ENCODE assay signal across 19 cellular contexts in the genomic region with DNA sequence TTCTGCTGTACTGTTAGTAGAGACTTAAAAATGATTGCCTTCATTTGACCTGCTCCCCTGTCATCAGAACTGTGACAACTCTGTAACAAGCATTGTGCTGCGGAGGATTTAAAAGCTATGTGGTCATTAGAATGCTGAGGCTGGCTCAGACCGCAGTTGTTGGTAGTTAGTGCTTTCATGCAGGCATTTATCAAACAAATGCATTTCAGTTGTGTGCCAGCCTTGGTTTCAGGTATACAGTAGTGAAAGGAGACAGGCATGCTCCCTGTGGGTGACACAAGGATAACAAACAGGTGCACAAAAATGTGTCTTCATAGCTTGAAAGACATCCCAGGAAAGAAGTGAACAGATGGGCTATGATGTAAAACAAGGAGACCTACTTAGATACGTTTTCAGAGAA.
DNase-seq lines count a peak whose midpoint lies in the region; ATAC-seq, FAIRE-seq and TF ChIP-seq lines count a peak whose summit lies in the region.
"Had no signal": no experiment of that assay in that cellular context is flagged by ENCODE, and none has a peak within 500 bp of the region (broad histone marks: within the 10 kb centered on the region; RNA-seq: fewer than 3 reads in every experiment).

No MANE protein-coding gene starts in this region.

- no peaks in the 10 kb centered on the region for H3K27me3 ChIP-seq in right atrium auricular region
- H3K27me3 ChIP-seq: BLaER1 treated with 17β-estradiol and CSF1 and Interleukin-3, amounts not matched to agents 10 nM and 100 nM; tibial artery had no signal

- TF ChIP-seq CTCF in WTC11 (IDR thresholded peaks at IDR 0.05) = no peak
- TF ChIP-seq CTCF in right atrium auricular region (IDR thresholded peaks at IDR 0.05) = no peak

- H3K27ac ChIP-seq in right atrium auricular region = peak overlapping the region; percentile 67 to 72
- H3K27ac ChIP-seq: BLaER1 treated with 17β-estradiol and CSF1 and Interleukin-3, amounts not matched to agents 10 nM and 100 nM; tibial artery had no signal

- H3K27ac Mint-ChIP-seq in WTC11 = peak overlapping the region; percentile 63

- H3K36me3 Mint-ChIP-seq in WTC11 = 0 out of 2 replicates have a peak, but pooled peaks cover 6% of the 10 kb centered on the region

- no peak for DNase-seq in H54 (ENCODE audit: insufficient read length, low spot score)
- no peak for DNase-seq in WTC11 (ENCODE audit: low spot score)
- no peak for DNase-seq in right atrium auricular region (ENCODE audit: low spot score)
- DNase-seq in renal cortical epithelial cell (ENCODE audit: low read depth) = peak; percentile 39
- no peak for DNase-seq in AML-193 (lab: John Stamatoyannopoulos, UW)
- DNase-seq: activated CD4-positive, CD25-positive, alpha-beta regulatory T cell; activated naive CD4-positive, alpha-beta T cell treated with Interleukin-2 at 50 U/mL for 16 hours; DND-41; effector CD8-positive, alpha-beta T cell; NCI-H1930; NCI-H748 treated with DMSO at 0.1 percent for 48 hours; RPMI8226; stimulated activated CD4-positive, alpha-beta T cell treated with anti-CD3 and anti-CD28 coated beads, Interleukin-4, amount 100 ng/mL, for 4 hours; tibial artery had no signal

- peaks cover 0 to 65% of the 10 kb centered on the region in 2 donors for H3K4me1 ChIP-seq in right atrium auricular region

- no peak overlapping the region for H3K4me3 Mint-ChIP-seq in WTC11
- H3K4me3 Mint-ChIP-seq: neural crest cell had no signal

- no peak for TF ChIP-seq POLR2A in H54 (IDR thresholded peaks at IDR 0.05; ENCODE audit: low read depth, low read length)

- ATAC-seq in WTC11 (peak; percentile 16; the same call in 1 of the 2 replicates), HG02973 (IDR thresholded peaks at IDR 0.05; ENCODE audit: unreplicated experiment) (no peak), HG03439 (IDR thresholded peaks at IDR 0.05; ENCODE audit: unreplicated experiment) (no peak)

- FAIRE-seq in H54 (lab: Jason Lieb, UNC) = peak; percentile 6
- FAIRE-seq: bronchial epithelial cell had no signal

- POLR2A ChIA-PET in WTC11 (lab: Charles Lee) = no interaction called here

- H3K4me3 ChIP-seq in right atrium auricular region = no peak overlapping the region
- H3K4me3 ChIP-seq: BLaER1 treated with 17β-estradiol and CSF1 and Interleukin-3, amounts not matched to agents 10 nM and 100 nM; tibial artery had no signal

- peaks cover 35% of the 10 kb centered on the region for H3K4me1 Mint-ChIP-seq in WTC11

- no peaks in the 10 kb centered on the region for H3K36me3 ChIP-seq in right atrium auricular region
- H3K36me3 ChIP-seq: tibial artery had no signal

- peaks cover 6% of the 10 kb centered on the region; the same call in 1 of the 2 replicates for H3K9me3 Mint-ChIP-seq in WTC11
- H3K9me3 Mint-ChIP-seq: neural crest cell had no signal

- CTCF ChIA-PET in WTC11 (lab: Charles Lee) = interaction anchor here (3.2 kb wide), 1 partner anchor 55 kb away, joined by 13 read pairs; no protein-coding TSS in a partner anchor

- no peaks in the 10 kb centered on the region for H3K27me3 Mint-ChIP-seq in WTC11 (ENCODE audit: low read depth)

- no peaks in the 10 kb centered on the region for H3K9me3 ChIP-seq in right atrium auricular region
- H3K9me3 ChIP-seq: BLaER1 treated with 17β-estradiol and CSF1 and Interleukin-3, amounts not matched to agents 10 nM and 100 nM; tibial artery had no signal

TF ChIP-seq in WTC11, 78 proteins besides CTCF, POLR2A, EP300 and RAD21 (continues in another document):
- TF ChIP-seq ATF2 (CRISPR knock-in tag; IDR thresholded peaks at IDR 0.05; ENCODE audit: borderline replicate concordance, low read depth) (no peak), USF2 (CRISPR knock-in tag; IDR thresholded peaks at IDR 0.05) (no peak), PRDM15 (CRISPR knock-in tag; IDR thresholded peaks at IDR 0.05) (no peak), E2F1 (CRISPR knock-in tag; IDR thresholded peaks at IDR 0.05) (no peak), TCF7 (CRISPR knock-in tag; IDR thresholded peaks at IDR 0.05; ENCODE audit: low read depth) (no peak), GRHL2 (CRISPR knock-in tag; IDR thresholded peaks at IDR 0.05; ENCODE audit: insufficient replicate concordance, severe bottlenecking) (no peak), SMAD4 (CRISPR knock-in tag; IDR thresholded peaks at IDR 0.05) (no peak), FOXP1 (CRISPR knock-in tag; IDR thresholded peaks at IDR 0.05; ENCODE audit: borderline replicate concordance) (no peak), ZNF263 (CRISPR knock-in tag; IDR thresholded peaks at IDR 0.05; ENCODE audit: low read depth) (no peak)
- TF ChIP-seq, protein P1, sequence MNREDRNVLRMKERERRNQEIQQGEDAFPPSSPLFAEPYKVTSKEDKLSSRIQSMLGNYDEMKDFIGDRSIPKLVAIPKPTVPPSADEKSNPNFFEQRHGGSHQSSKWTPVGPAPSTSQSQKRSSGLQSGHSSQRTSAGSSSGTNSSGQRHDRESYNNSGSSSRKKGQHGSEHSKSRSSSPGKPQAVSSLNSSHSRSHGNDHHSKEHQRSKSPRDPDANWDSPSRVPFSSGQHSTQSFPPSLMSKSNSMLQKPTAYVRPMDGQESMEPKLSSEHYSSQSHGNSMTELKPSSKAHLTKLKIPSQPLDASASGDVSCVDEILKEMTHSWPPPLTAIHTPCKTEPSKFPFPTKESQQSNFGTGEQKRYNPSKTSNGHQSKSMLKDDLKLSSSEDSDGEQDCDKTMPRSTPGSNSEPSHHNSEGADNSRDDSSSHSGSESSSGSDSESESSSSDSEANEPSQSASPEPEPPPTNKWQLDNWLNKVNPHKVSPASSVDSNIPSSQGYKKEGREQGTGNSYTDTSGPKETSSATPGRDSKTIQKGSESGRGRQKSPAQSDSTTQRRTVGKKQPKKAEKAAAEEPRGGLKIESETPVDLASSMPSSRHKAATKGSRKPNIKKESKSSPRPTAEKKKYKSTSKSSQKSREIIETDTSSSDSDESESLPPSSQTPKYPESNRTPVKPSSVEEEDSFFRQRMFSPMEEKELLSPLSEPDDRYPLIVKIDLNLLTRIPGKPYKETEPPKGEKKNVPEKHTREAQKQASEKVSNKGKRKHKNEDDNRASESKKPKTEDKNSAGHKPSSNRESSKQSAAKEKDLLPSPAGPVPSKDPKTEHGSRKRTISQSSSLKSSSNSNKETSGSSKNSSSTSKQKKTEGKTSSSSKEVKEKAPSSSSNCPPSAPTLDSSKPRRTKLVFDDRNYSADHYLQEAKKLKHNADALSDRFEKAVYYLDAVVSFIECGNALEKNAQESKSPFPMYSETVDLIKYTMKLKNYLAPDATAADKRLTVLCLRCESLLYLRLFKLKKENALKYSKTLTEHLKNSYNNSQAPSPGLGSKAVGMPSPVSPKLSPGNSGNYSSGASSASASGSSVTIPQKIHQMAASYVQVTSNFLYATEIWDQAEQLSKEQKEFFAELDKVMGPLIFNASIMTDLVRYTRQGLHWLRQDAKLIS (CRISPR knock-in tag; IDR thresholded peaks at IDR 0.05; ENCODE audit: borderline replicate concordance) = no peak
